Comparison of ENCODE assay signal across 8 cellular contexts in the genomic region with DNA sequence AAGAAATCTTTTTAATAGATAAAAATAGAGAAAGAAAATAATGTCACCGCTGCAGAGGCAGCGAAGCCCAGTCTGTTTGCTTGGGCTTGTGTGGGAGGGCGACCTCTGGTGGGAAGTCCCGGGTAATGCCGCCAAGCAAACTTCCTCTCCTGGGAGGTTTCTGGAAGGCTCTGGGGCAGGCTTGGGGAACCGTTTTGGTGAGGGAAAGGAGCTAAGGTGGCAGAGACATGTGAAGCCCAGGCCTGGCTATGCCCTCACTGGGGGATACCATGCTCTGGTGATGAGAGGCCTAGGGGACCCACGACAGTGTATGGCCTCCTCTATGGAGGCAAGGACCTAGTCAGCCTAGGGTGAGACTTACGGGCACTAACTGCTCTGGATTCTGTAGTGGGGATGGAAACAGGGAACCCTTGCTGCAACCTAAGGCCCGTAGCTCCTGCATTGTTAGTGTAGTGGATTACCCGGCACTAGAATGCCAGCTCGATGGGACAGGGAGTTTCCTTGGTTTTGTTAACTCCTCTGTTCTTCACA.
A peak's percentile ranks its signal among the peaks of the same experiment; 100 is the strongest.
DNase-seq lines count a peak whose midpoint lies in the region; ATAC-seq lines count a peak whose summit lies in the region.

No MANE protein-coding gene starts in this region.

- peaks cover 11% of the 10 kb centered on the region for H3K9me3 ChIP-seq in Karpas-422 (ENCODE audit: low read length)

- H3K4me2 ChIP-seq in Karpas-422 (ENCODE audit: low read depth, low read length, poor library complexity, severe bottlenecking) = no peak overlapping the region

- peak; percentile 78 for ATAC-seq in GM21390 (IDR thresholded peaks at IDR 0.05; ENCODE audit: unreplicated experiment)
- ATAC-seq in GM21737 (IDR thresholded peaks at IDR 0.05; ENCODE audit: unreplicated experiment) = no peak

- H3K27me3 ChIP-seq in Karpas-422 (ENCODE audit: low read length) = peaks cover 4% of the 10 kb centered on the region; the same call in 1 of the 2 replicates

- no peak overlapping the region for H3K9ac ChIP-seq in Karpas-422 (ENCODE audit: low read length)

- H3K79me2 ChIP-seq in Karpas-422 (ENCODE audit: low read length) = no peaks in the 10 kb centered on the region

- no peak overlapping the region for H3K27ac ChIP-seq in Karpas-422 (ENCODE audit: low read length)

- H2AFZ ChIP-seq in Karpas-422 (ENCODE audit: low read length) = no peak overlapping the region

- no peak overlapping the region for H3K4me3 ChIP-seq in Karpas-422 (ENCODE audit: low read length)

- H4K20me1 ChIP-seq in Karpas-422 (ENCODE audit: insufficient read depth, low read depth, low read length) = no peaks in the 10 kb centered on the region

- no peaks in the 10 kb centered on the region for H3K4me1 ChIP-seq in Karpas-422 (ENCODE audit: low read length)

- H3K9me2 ChIP-seq in Karpas-422 (replicated peaks; ENCODE audit: insufficient read depth, low read length) = no peaks in the 10 kb centered on the region

- DNase-seq in EH (ENCODE audit: low read depth) (peak; percentile 67), Karpas-422 (peak; percentile 71), T-helper 9 cell (peak; percentile 1), cerebellar cortex (ENCODE audit: low spot score) (peak; percentile 30), kidney glomerular epithelial cell (lab: John Stamatoyannopoulos, UW) (peak; percentile 55)
- peak; percentile 45 to 59 for DNase-seq in stimulated activated CD4-positive, alpha-beta T cell treated with anti-CD3 and anti-CD28 coated beads, Interleukin-2, amount 100 ng/mL, for 24 hours

- H3K36me3 ChIP-seq in Karpas-422 (ENCODE audit: insufficient read depth, low read length) = no peaks in the 10 kb centered on the region

Comparison
In these comparisons a context has a peak if more than half of its experiments do, and no peak if none do; other contexts are left out.
1. DNase-seq: peak in every context shown above with its lines; median percentile 71 in Karpas-422; 67 in EH; 55 in kidney glomerular epithelial cell; 52 in stimulated activated CD4-positive, alpha-beta T cell treated with anti-CD3 and anti-CD28 coated beads, Interleukin-2, amount 100 ng/mL, for 24 hours; 30 in cerebellar cortex; 1 in T-helper 9 cell.